In genomic region chr12:15984963-15985362, GRCh38 we compare ENCODE assay signal across 16 cellular contexts.
"Had no signal": no experiment of that assay in that cellular context is flagged by ENCODE, and none has a peak within 500 bp of the region (broad histone marks: within the 10 kb centered on the region; RNA-seq: fewer than 3 reads in every experiment).

No MANE protein-coding gene starts in this region.

- H3K27me3 Mint-ChIP-seq: effector memory CD8-positive, alpha-beta T cell; natural killer cell treated with Interleukin-12 subunit alpha and Interleukin-12 subunit beta and Interleukin-15 and Interleukin-18, amount 100 ng/mL, for 72 hours; progenitor cell of endocrine pancreas had no signal

- H3K36me3 Mint-ChIP-seq: natural killer cell treated with Interleukin-12 subunit alpha and Interleukin-12 subunit beta and Interleukin-15 and Interleukin-18, amount 100 ng/mL, for 72 hours had no signal

- H3K27ac Mint-ChIP-seq: natural killer cell treated with Interleukin-12 subunit alpha and Interleukin-12 subunit beta and Interleukin-15 and Interleukin-18, amount 100 ng/mL, for 72 hours had no signal

- H3K27me3 ChIP-seq: esophagus squamous epithelium, pancreas had no signal

- H3K9me3 ChIP-seq: esophagus squamous epithelium, mucosa of descending colon, pancreas had no signal

- H3K27ac ChIP-seq: esophagus squamous epithelium had no signal

- H3K4me3 Mint-ChIP-seq: effector memory CD8-positive, alpha-beta T cell; natural killer cell treated with Interleukin-12 subunit alpha and Interleukin-12 subunit beta and Interleukin-15 and Interleukin-18, amount 100 ng/mL, for 72 hours had no signal

- H3K9me3 Mint-ChIP-seq: effector memory CD8-positive, alpha-beta T cell; natural killer cell treated with Interleukin-12 subunit alpha and Interleukin-12 subunit beta and Interleukin-15 and Interleukin-18, amount 100 ng/mL, for 72 hours had no signal

- ATAC-seq: effector memory CD8-positive, alpha-beta T cell; left colon; mucosa of descending colon; natural killer cell treated with Interleukin-12 subunit alpha and Interleukin-12 subunit beta and Interleukin-15 and Interleukin-18, amount 100 ng/mL, for 72 hours; right cardiac atrium had no signal

- H3K4me3 ChIP-seq: esophagus squamous epithelium, mucosa of descending colon, pancreas had no signal

- H3K36me3 ChIP-seq: pancreas had no signal

- DNase-seq: effector memory CD8-positive, alpha-beta T cell; esophagus squamous epithelium; foreskin fibroblast; head of caudate nucleus; hippocampal formation; left colon; mucosa of descending colon; occipital lobe; pancreas; right cardiac atrium; stimulated activated CD4-positive, alpha-beta T cell treated with anti-CD3 and anti-CD28 coated beads, Interleukin-12 subunit alpha, Interleukin-12 subunit beta, amount 100 ng/mL, for 4 hours; stimulated activated CD4-positive, alpha-beta T cell treated with anti-CD3 and anti-CD28 coated beads, Interleukin-2, amount 100 ng/mL, for 48 hours; stimulated activated naive CD4-positive, alpha-beta T cell treated with Interleukin-2 at 50 U/mL for 16 hours; trophoblast cell had no signal
